ENCODE assay signal across 8 cellular contexts in genomic region chrX:12894074-12894691, GRCh38.
DNase-seq lines count a peak whose midpoint lies in the region; ATAC-seq lines count a peak whose summit lies in the region.

No MANE protein-coding gene starts in this region.

- DNase-seq in NCI-H2081 (lab: John Stamatoyannopoulos, UW) (peak; percentile 4 to 44), NCI-H2081 treated with DMSO at 0.1 percent for 48 hours (lab: John Stamatoyannopoulos, UW) (no peak), NCI-H82 (lab: John Stamatoyannopoulos, UW) (peak; percentile 73), activated T-helper 1 cell treated with Interleukin-2 at 50 U/mL for 16 hours (ENCODE audit: low read depth) (peak; percentile 15), glomerular visceral epithelial cell (ENCODE audit: extremely low spot score) (peak; percentile 31), SW 1271 (lab: John Stamatoyannopoulos, UW) (no peak)
- peak; percentile 27 for DNase-seq in stimulated activated CD4-positive, alpha-beta T cell treated with anti-CD3 and anti-CD28 coated beads, Interleukin-12 subunit alpha, Interleukin-12 subunit beta, amount 100 ng/mL, for 4 hours

- ATAC-seq in GM21529 (IDR thresholded peaks at IDR 0.05; ENCODE audit: unreplicated experiment): no peak

Comparison
In these comparisons a context has a peak if more than half of its experiments do, and no peak if none do; other contexts are left out.
1. DNase-seq: peak in NCI-H2081 (2 of 2), NCI-H82 (single experiment), activated T-helper 1 cell treated with Interleukin-2 at 50 U/mL for 16 hours (single experiment), glomerular visceral epithelial cell (single experiment) and stimulated activated CD4-positive, alpha-beta T cell treated with anti-CD3 and anti-CD28 coated beads, Interleukin-12 subunit alpha, Interleukin-12 subunit beta, amount 100 ng/mL, for 4 hours (single experiment); none in NCI-H2081 treated with DMSO at 0.1 percent for 48 hours (single experiment) and SW 1271 (0 of 2).